16 cellular contexts compared by ENCODE assay signal in the genomic region with DNA sequence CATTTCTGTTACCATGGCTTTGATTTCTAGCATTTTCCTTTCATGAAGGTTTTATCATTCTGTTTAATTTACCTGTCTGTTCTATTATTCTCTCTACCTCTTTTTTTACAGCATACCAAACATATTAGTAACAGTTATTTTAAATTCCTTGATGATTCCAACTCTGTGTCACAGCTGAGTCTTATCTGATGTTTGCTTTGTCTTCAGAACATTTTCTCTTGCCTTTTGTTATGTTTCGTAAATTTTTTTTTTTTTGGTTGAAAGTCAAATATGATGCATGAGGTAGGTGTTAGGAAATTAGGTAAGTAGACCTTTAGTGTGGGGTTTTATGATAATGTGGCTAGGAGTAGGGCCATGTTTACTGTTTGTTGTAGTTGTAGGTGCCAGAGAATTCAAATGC.
DNase-seq lines count a peak whose midpoint lies in the region; ATAC-seq, FAIRE-seq and TF ChIP-seq lines count a peak whose summit lies in the region.
"Had no signal": no experiment of that assay in that cellular context is flagged by ENCODE, and none has a peak within 500 bp of the region (broad histone marks: within the 10 kb centered on the region; RNA-seq: fewer than 3 reads in every experiment).

No MANE protein-coding gene starts in this region.

- no peaks in the 10 kb centered on the region for H3K9me3 ChIP-seq in WERI-Rb-1 (ENCODE audit: severe bottlenecking)

- no peak for TF ChIP-seq CTCF in bronchial epithelial cell (IDR thresholded peaks at IDR 0.05; ENCODE audit: insufficient read depth, low read length, severe bottlenecking)
- no peak for TF ChIP-seq CTCF in WERI-Rb-1 (IDR thresholded peaks at IDR 0.05; ENCODE audit: low read depth, low read length)

- no peak overlapping the region for H3K27ac ChIP-seq in WERI-Rb-1
- H3K27ac ChIP-seq: C4-2B had no signal

- no peak overlapping the region for H3K4me3 ChIP-seq in bronchial epithelial cell (ENCODE audit: low read depth, low read length)
- no peak overlapping the region for H3K4me3 ChIP-seq in WERI-Rb-1 (ENCODE audit: low read depth, low read length)

- no peaks in the 10 kb centered on the region for H3K27me3 ChIP-seq in bronchial epithelial cell (ENCODE audit: control insufficient read depth, insufficient read depth, low read length)
- no peaks in the 10 kb centered on the region for H3K27me3 ChIP-seq in WERI-Rb-1 (ENCODE audit: insufficient read depth, low read depth, severe bottlenecking)

- no peaks in the 10 kb centered on the region for H3K36me3 ChIP-seq in bronchial epithelial cell (ENCODE audit: control insufficient read depth, insufficient read depth, low read length)
- no peaks in the 10 kb centered on the region for H3K36me3 ChIP-seq in WERI-Rb-1

- no peak for FAIRE-seq in bronchial epithelial cell (lab: Jason Lieb, UNC)
- FAIRE-seq: GM19239 had no signal

- DNase-seq in EL (peak; percentile 10), M059J (ENCODE audit: low read depth) (peak; percentile 54), bronchial epithelial cell (ENCODE audit: low read depth) (peak; percentile 91), kidney tubule cell (ENCODE audit: low spot score) (peak; percentile 40), WERI-Rb-1 (no peak), SHP77 (lab: John Stamatoyannopoulos, UW) (no peak)
- DNase-seq: H9, KBM-7, NCI-H1436, NCI-H2029, NCI-H2171 treated with DMSO at 0.1 percent for 48 hours, NCI-H748 treated with DMSO at 0.1 percent for 48 hours, OCI-M1 had no signal

- no peak for ATAC-seq in GM21390 (IDR thresholded peaks at IDR 0.05; ENCODE audit: unreplicated experiment)

Comparison
In these comparisons a context has a peak if more than half of its experiments do, and no peak if none do; other contexts are left out.
1. DNase-seq: peak in EL (single experiment), M059J (single experiment), bronchial epithelial cell (single experiment) and kidney tubule cell (single experiment); none in WERI-Rb-1 (single experiment) and SHP77 (0 of 2).